ENCODE assay signal across 9 cellular contexts in the genomic region with DNA sequence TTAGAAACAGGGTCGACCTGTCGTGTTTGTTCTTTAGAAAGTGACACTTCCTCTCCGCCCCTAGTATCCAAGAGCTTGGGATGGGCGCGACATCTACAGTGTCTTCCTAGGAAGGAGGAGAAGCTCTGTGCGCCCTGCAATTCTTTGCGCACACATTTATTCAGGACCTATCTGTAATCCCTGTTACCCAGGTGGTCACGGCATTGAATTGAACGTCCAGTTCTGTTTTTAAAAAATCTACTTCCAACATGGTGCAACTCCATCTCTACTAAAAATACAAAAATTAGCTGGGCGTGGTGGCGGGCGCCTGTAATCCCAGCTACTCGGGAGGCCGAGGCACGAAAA. TPM values are rescaled to one million over a fixed set of nuclear protein-coding genes. Genes with fewer than 3 reads are reported as not detected.
DNase-seq lines count a peak whose midpoint lies in the region; ATAC-seq, FAIRE-seq and TF ChIP-seq lines count a peak whose summit lies in the region.
"Had no signal": no experiment of that assay in that cellular context is flagged by ENCODE, and none has a peak within 500 bp of the region (broad histone marks: within the 10 kb centered on the region; RNA-seq: fewer than 3 reads in every experiment).

No MANE protein-coding gene starts in this region.

- no peaks in the 10 kb centered on the region for H3K27me3 ChIP-seq in small intestine (ENCODE audit: control insufficient read depth in 2 of 2, insufficient read depth in 2 of 2, low read length in 2 of 2)

- H3K9me3 Mint-ChIP-seq in activated naive CD8-positive, alpha-beta T cell treated with anti-CD3 and anti-CD28 coated beads, Interleukin-2, amount 50 U/mL, for 24 hours: no peaks in the 10 kb centered on the region
- H3K9me3 Mint-ChIP-seq: IgD-negative memory B cell had no signal

- 34 to 41% (median 41%) methylated on average over 15 of the region's 15 CpGs for WGBS in small intestine, 3 donors

- no peaks in the 10 kb centered on the region for H3K36me3 Mint-ChIP-seq in activated naive CD8-positive, alpha-beta T cell treated with anti-CD3 and anti-CD28 coated beads, Interleukin-2, amount 50 U/mL, for 24 hours (ENCODE audit: low read depth)

- FAIRE-seq in small intestine (lab: Jason Lieb, UNC): no peak

- CTCF ChIA-PET in HEK293 (lab: Yijun Ruan, JAX): interaction anchor here (0.7 to 1.7 kb wide), 2 partner anchors 13 to 457 kb away, joined by 3 to 8 read pairs; no protein-coding TSS in a partner anchor

- H3K4me3 Mint-ChIP-seq in activated naive CD8-positive, alpha-beta T cell treated with anti-CD3 and anti-CD28 coated beads, Interleukin-2, amount 50 U/mL, for 24 hours: peak overlapping the region; percentile 48

- POLR2A ChIA-PET in HEK293 (lab: Yijun Ruan, JAX): interaction anchor here (0.7 to 2.0 kb wide), 2 partner anchors 12 to 103 kb away, joined by 6 to 18 read pairs; no protein-coding TSS in a partner anchor

- DNase-seq in activated naive CD8-positive, alpha-beta T cell treated with anti-CD3 and anti-CD28 coated beads, Interleukin-2, amount 50 U/mL, for 24 hours: no peak
- DNase-seq in iPS-NIHi7 (ENCODE audit: extremely low spot score): peak; percentile 18
- DNase-seq in small intestine: no peak
- no peak for DNase-seq in GDM1 (lab: John Stamatoyannopoulos, UW)

- no peak for ATAC-seq in activated naive CD8-positive, alpha-beta T cell treated with anti-CD3 and anti-CD28 coated beads, Interleukin-2, amount 50 U/mL, for 24 hours
- ATAC-seq in GM19328 (IDR thresholded peaks at IDR 0.05; ENCODE audit: unreplicated experiment): no peak
- ATAC-seq in HG03460 (IDR thresholded peaks at IDR 0.05; ENCODE audit: unreplicated experiment): no peak
- no peak for ATAC-seq in GM19455 (IDR thresholded peaks at IDR 0.05; ENCODE audit: unreplicated experiment)

- peaks cover 2% of the 10 kb centered on the region for H3K4me1 ChIP-seq in HEK293 (ENCODE audit: control insufficient read depth, insufficient read depth, low read length)
- H3K4me1 ChIP-seq in small intestine (ENCODE audit: control insufficient read depth in 2 of 2, insufficient read depth in 1 of 2, low read depth in 1 of 2, low read length in 1 of 2): peaks cover 5 to 18% of the 10 kb centered on the region in 2 donors

- H3K4me3 ChIP-seq in HEK293 (ENCODE audit: low read depth, low read length): peak overlapping the region; percentile 60
- H3K4me3 ChIP-seq in small intestine (ENCODE audit: low read depth in 1 of 2, low read length in 2 of 2): peak overlapping the region; percentile 7 to 81

- H3K27ac Mint-ChIP-seq in activated naive CD8-positive, alpha-beta T cell treated with anti-CD3 and anti-CD28 coated beads, Interleukin-2, amount 50 U/mL, for 24 hours: no peak overlapping the region
- H3K27ac Mint-ChIP-seq: IgD-negative memory B cell had no signal

- TF ChIP-seq CTCF in HEK293 (tag by site-specific recombination; IDR thresholded peaks at IDR 0.05): no peak

- peaks cover 68% of the 10 kb centered on the region for H3K27me3 Mint-ChIP-seq in activated naive CD8-positive, alpha-beta T cell treated with anti-CD3 and anti-CD28 coated beads, Interleukin-2, amount 50 U/mL, for 24 hours

- no peak overlapping the region for H3K27ac ChIP-seq in HEK293 (ENCODE audit: extremely low read depth, low read depth, low read length)
- peak overlapping the region in 1 of 2 donors; percentile 85 for H3K27ac ChIP-seq in small intestine (ENCODE audit: low read depth in 1 of 2, low read length in 1 of 2)

- no peaks in the 10 kb centered on the region for H3K9me3 ChIP-seq in HEK293 (ENCODE audit: control insufficient read depth, insufficient read depth, low read depth, low read length)
- no peaks in the 10 kb centered on the region for H3K9me3 ChIP-seq in small intestine (ENCODE audit: control insufficient read depth, low read depth)

- peaks cover 15% of the 10 kb centered on the region for H3K4me1 Mint-ChIP-seq in activated naive CD8-positive, alpha-beta T cell treated with anti-CD3 and anti-CD28 coated beads, Interleukin-2, amount 50 U/mL, for 24 hours

- H3K36me3 ChIP-seq in HEK293 (ENCODE audit: control insufficient read depth in 2 of 2, insufficient read depth in 1 of 2, low read length in 2 of 2): peaks cover 0 to 3% of the 10 kb centered on the region in 2 experiments; a peak in 2 of 3 replicates
- no peaks in the 10 kb centered on the region for H3K36me3 ChIP-seq in small intestine (ENCODE audit: control insufficient read depth in 2 of 2, insufficient read depth in 2 of 2, low read length in 2 of 2)

TF ChIP-seq in HEK293, 187 proteins besides CTCF, POLR2A, EP300 and RAD21:
- TF ChIP-seq, protein P1, sequence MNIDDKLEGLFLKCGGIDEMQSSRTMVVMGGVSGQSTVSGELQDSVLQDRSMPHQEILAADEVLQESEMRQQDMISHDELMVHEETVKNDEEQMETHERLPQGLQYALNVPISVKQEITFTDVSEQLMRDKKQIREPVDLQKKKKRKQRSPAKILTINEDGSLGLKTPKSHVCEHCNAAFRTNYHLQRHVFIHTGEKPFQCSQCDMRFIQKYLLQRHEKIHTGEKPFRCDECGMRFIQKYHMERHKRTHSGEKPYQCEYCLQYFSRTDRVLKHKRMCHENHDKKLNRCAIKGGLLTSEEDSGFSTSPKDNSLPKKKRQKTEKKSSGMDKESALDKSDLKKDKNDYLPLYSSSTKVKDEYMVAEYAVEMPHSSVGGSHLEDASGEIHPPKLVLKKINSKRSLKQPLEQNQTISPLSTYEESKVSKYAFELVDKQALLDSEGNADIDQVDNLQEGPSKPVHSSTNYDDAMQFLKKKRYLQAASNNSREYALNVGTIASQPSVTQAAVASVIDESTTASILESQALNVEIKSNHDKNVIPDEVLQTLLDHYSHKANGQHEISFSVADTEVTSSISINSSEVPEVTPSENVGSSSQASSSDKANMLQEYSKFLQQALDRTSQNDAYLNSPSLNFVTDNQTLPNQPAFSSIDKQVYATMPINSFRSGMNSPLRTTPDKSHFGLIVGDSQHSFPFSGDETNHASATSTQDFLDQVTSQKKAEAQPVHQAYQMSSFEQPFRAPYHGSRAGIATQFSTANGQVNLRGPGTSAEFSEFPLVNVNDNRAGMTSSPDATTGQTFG (tag by site-specific recombination; IDR thresholded peaks at IDR 0.05; ENCODE audit: borderline replicate concordance): no peak
- TF ChIP-seq ZNF548 (tag by site-specific recombination; IDR thresholded peaks at IDR 0.05) (no peak), ZNF830 (tag by site-specific recombination; IDR thresholded peaks at IDR 0.05; ENCODE audit: low read depth) (no peak), ZNF501 (tag by site-specific recombination; IDR thresholded peaks at IDR 0.05) (0 out of 2 replicates have a peak, but pooled peaks have one; percentile 12), ZNF664 (tag by site-specific recombination; IDR thresholded peaks at IDR 0.05) (no peak)

RNA-seq across cellular contexts. Expression of a gene that starts 0.6 kb away (rescaled TPM):
- 100 to 1,000 TPM in 1 of 3 donors, 10 to 100 TPM in 2; 15.9 to 124 (median 19.5) TPM for polyA plus RNA-seq in small intestine
- polyA plus RNA-seq: IgD-negative memory B cell had no signal
